Comparison of ENCODE assay signal across 16 cellular contexts in genomic region chr7:114722562-114722961, GRCh38.
A peak's percentile ranks its signal among the peaks of the same experiment; 100 is the strongest.
DNase-seq lines count a peak whose midpoint lies in the region; ATAC-seq and TF ChIP-seq lines count a peak whose summit lies in the region.
"Had no signal": no experiment of that assay in that cellular context is flagged by ENCODE, and none has a peak within 500 bp of the region (broad histone marks: within the 10 kb centered on the region; RNA-seq: fewer than 3 reads in every experiment).

No MANE protein-coding gene starts in this region.

- peaks cover 33% of the 10 kb centered on the region for H3K4me1 ChIP-seq in OCI-LY3 (ENCODE audit: low read length)
- H3K4me1 ChIP-seq in osteoblast (ENCODE audit: insufficient read depth, low read length): no peaks in the 10 kb centered on the region
- no peaks in the 10 kb centered on the region for H3K4me1 ChIP-seq in foreskin keratinocyte
- H3K4me1 ChIP-seq in OCI-LY7 (ENCODE audit: insufficient read depth, low read length, poor library complexity, severe bottlenecking): no peaks in the 10 kb centered on the region

- H2AFZ ChIP-seq in OCI-LY3 (ENCODE audit: low read depth, low read length) (no peak overlapping the region), osteoblast (ENCODE audit: low read length) (no peak overlapping the region), OCI-LY7 (ENCODE audit: low read length) (no peak overlapping the region)

- BruUV-seq in OCI-LY7 (replicated peaks; lab: Mats Ljungman, UMichigan): no TSS peak

- no peaks in the 10 kb centered on the region for H3K9me2 ChIP-seq in OCI-LY7 (ENCODE audit: insufficient read depth, low read length)

- peak; percentile 18 for ATAC-seq in GM19351 (IDR thresholded peaks at IDR 0.05; ENCODE audit: unreplicated experiment)
- ATAC-seq in foreskin keratinocyte: no peak
- ATAC-seq: CD8-positive, alpha-beta T cell had no signal

- no peaks in the 10 kb centered on the region for H3K36me3 ChIP-seq in OCI-LY3 (replicated peaks; ENCODE audit: low read depth, low read length)
- H3K36me3 ChIP-seq in osteoblast (ENCODE audit: insufficient read depth, low read length): no peaks in the 10 kb centered on the region
- no peaks in the 10 kb centered on the region for H3K36me3 ChIP-seq in OCI-LY7 (ENCODE audit: insufficient read depth, low read length)

- H3K27ac ChIP-seq in OCI-LY3 (ENCODE audit: low read length) (no peak overlapping the region), osteoblast (ENCODE audit: low read depth, low read length) (no peak overlapping the region), foreskin keratinocyte (no peak overlapping the region), OCI-LY7 (ENCODE audit: low read depth, low read length, poor library complexity, severe bottlenecking) (no peak overlapping the region)

- CTCF ChIA-PET in OCI-LY7 (lab: Charles Lee; ENCODE audit: unreplicated experiment): no interaction called here

- H3K9me3 ChIP-seq in OCI-LY3 (ENCODE audit: insufficient read depth, low read length) (no peaks in the 10 kb centered on the region), osteoblast (ENCODE audit: low read depth, low read length) (no peaks in the 10 kb centered on the region), OCI-LY7 (ENCODE audit: low read length) (no peaks in the 10 kb centered on the region)

- DNase-seq in ELR (ENCODE audit: low read depth): peak; percentile 1
- DNase-seq in osteoblast (ENCODE audit: insufficient read length, low spot score, missing footprints): peak; percentile 52
- no peak for DNase-seq in NCI-H510A (lab: John Stamatoyannopoulos, UW)
- no peak for DNase-seq in HPDE6-E6E7 (ENCODE audit: extremely low spot score)
- DNase-seq in foreskin keratinocyte: no peak
- no peak for DNase-seq in OCI-LY7 (ENCODE audit: low spot score)
- DNase-seq: CD8-positive, alpha-beta T cell; COR-L47; DND-41; GF-D8; GOT3; H9; IMR-90; KBM-7 had no signal

- no peak for TF ChIP-seq CTCF in OCI-LY3 (IDR thresholded peaks at IDR 0.05; ENCODE audit: low read depth, low read length)
- TF ChIP-seq CTCF in osteoblast (IDR thresholded peaks at IDR 0.05; ENCODE audit: extremely low read depth, low read depth, low read length): no peak
- TF ChIP-seq CTCF in foreskin keratinocyte (conservative IDR thresholded peaks at IDR 0.05): no peak
- TF ChIP-seq CTCF in OCI-LY7 (conservative IDR thresholded peaks at IDR 0.05; ENCODE audit: low read length): no peak

- H3K4me3 ChIP-seq in OCI-LY3 (ENCODE audit: low read length) (no peak overlapping the region), osteoblast (ENCODE audit: insufficient read depth, low read length) (no peak overlapping the region), OCI-LY7 (ENCODE audit: low read depth, low read length, poor library complexity, severe bottlenecking) (no peak overlapping the region)

- H3K27me3 ChIP-seq in OCI-LY3 (ENCODE audit: low read depth, low read length) (no peaks in the 10 kb centered on the region), osteoblast (ENCODE audit: insufficient read depth, low read length) (no peaks in the 10 kb centered on the region), foreskin keratinocyte (no peaks in the 10 kb centered on the region)

- no peaks in the 10 kb centered on the region for H4K20me1 ChIP-seq in OCI-LY3 (ENCODE audit: insufficient read depth, low read length)
- no peaks in the 10 kb centered on the region for H4K20me1 ChIP-seq in osteoblast (ENCODE audit: insufficient read depth, low read length)
- H4K20me1 ChIP-seq in OCI-LY7 (ENCODE audit: insufficient read depth, low read length): no peaks in the 10 kb centered on the region

- H3K79me2 ChIP-seq in OCI-LY3 (ENCODE audit: low read length): no peaks in the 10 kb centered on the region
- H3K79me2 ChIP-seq in osteoblast (ENCODE audit: insufficient read depth, low read length): no peaks in the 10 kb centered on the region
- H3K79me2 ChIP-seq in OCI-LY7 (ENCODE audit: insufficient read depth, low read depth, low read length): no peaks in the 10 kb centered on the region

- H3K4me2 ChIP-seq in OCI-LY3 (ENCODE audit: low read length) (peak overlapping the region; percentile 35; the same call in 1 of the 2 replicates), osteoblast (ENCODE audit: insufficient read depth, low read length) (no peak overlapping the region), OCI-LY7 (ENCODE audit: low read length) (no peak overlapping the region)

- POLR2A ChIA-PET in OCI-LY7 (lab: Charles Lee): no interaction called here

- intact Hi-C loops in OCI-LY7 (cut with micrococcal nuclease; ENCODE audit: unreplicated experiment): no loop called here

- H3K9ac ChIP-seq in OCI-LY3 (ENCODE audit: low read length): no peak overlapping the region

Comparison
In these comparisons a context has a peak if more than half of its experiments do, and no peak if none do; other contexts are left out.
1. DNase-seq: peak in ELR (single experiment) and osteoblast (single experiment); none in NCI-H510A (single experiment), HPDE6-E6E7 (single experiment), foreskin keratinocyte (0 of 2) and OCI-LY7 (single experiment).